ENCODE assay signal across 10 cellular contexts in the genomic region with DNA sequence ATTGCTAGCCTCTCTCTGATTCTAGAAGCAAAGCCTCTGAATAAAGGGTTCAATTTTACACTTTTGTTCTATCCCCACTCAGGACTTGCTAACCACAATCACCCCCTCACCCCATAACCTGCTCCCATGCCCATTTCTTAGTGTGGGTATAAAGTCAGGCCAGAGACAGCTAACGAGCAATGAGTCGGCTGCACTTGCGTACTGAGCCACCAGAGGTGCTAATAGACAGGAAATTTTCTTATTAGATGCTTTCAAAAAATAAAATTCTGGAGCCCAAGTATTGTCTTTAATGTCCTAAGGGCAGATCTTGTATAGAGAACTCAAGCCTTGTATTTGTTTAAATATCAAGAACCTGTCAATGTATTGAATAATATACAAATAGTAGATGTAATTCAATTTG.
DNase-seq lines count a peak whose midpoint lies in the region; ATAC-seq and TF ChIP-seq lines count a peak whose summit lies in the region.
"Had no signal": no experiment of that assay in that cellular context is flagged by ENCODE, and none has a peak within 500 bp of the region (broad histone marks: within the 10 kb centered on the region; RNA-seq: fewer than 3 reads in every experiment).

No MANE protein-coding gene starts in this region.

- no peaks in the 10 kb centered on the region for H3K36me3 Mint-ChIP-seq in HFFc6 (ENCODE audit: low read depth)
- no peaks in the 10 kb centered on the region for H3K36me3 Mint-ChIP-seq in nephron (ENCODE audit: low read depth)

- intact Hi-C loops in PC-9 (cut with micrococcal nuclease; ENCODE audit: unreplicated experiment), result no loop called here

- no peak for ATAC-seq in HG02852 (IDR thresholded peaks at IDR 0.05; ENCODE audit: unreplicated experiment)

- H3K36me3 ChIP-seq in PC-9 (ENCODE audit: low read depth), result no peaks in the 10 kb centered on the region

- no peak overlapping the region for H3K4me3 ChIP-seq in PC-9
- H3K4me3 ChIP-seq: SK-N-MC had no signal

- CTCF ChIA-PET in PC-9 (lab: Charles Lee), result no interaction called here

- H2AFZ ChIP-seq in PC-9, result no peak overlapping the region

- H3K27me3 ChIP-seq in PC-9 (ENCODE audit: insufficient read depth, low read depth), result no peaks in the 10 kb centered on the region

- no peak overlapping the region for H3K27ac Mint-ChIP-seq in HFFc6
- no peak overlapping the region for H3K27ac Mint-ChIP-seq in nephron

- no peak overlapping the region for H3K4me3 Mint-ChIP-seq in HFFc6
- no peak overlapping the region for H3K4me3 Mint-ChIP-seq in nephron

- no peaks in the 10 kb centered on the region for H3K27me3 Mint-ChIP-seq in HFFc6 (ENCODE audit: insufficient read depth)
- no peaks in the 10 kb centered on the region for H3K27me3 Mint-ChIP-seq in nephron (ENCODE audit: low read depth)

- no peaks in the 10 kb centered on the region for H4K20me1 ChIP-seq in PC-9 (ENCODE audit: insufficient read depth)

- H3K4me1 Mint-ChIP-seq in HFFc6 (ENCODE audit: low read depth) (no peaks in the 10 kb centered on the region), nephron (no peaks in the 10 kb centered on the region)

- DNase-seq in DMS 273 (lab: John Stamatoyannopoulos, UW; ENCODE audit: unreplicated experiment), result peak; percentile 2
- no peak for DNase-seq in DMS 273 treated with DMSO at 0.1 percent for 48 hours (lab: John Stamatoyannopoulos, UW)
- DNase-seq in HFFc6, result no peak
- DNase-seq in PC-9, result no peak
- DNase-seq in NCI-H2107 (lab: John Stamatoyannopoulos, UW), result no peak
- DNase-seq in NCI-H1930 (lab: John Stamatoyannopoulos, UW), result no peak
- DNase-seq: amygdala had no signal

- H3K9me3 Mint-ChIP-seq in HFFc6 (no peaks in the 10 kb centered on the region), nephron (no peaks in the 10 kb centered on the region)

- H3K79me2 ChIP-seq in PC-9 (ENCODE audit: low read depth), result no peaks in the 10 kb centered on the region

- H3K9me3 ChIP-seq in PC-9 (ENCODE audit: insufficient read depth, low read depth), result no peaks in the 10 kb centered on the region

- TF ChIP-seq CTCF in HFFc6 (IDR thresholded peaks at IDR 0.05) (peak; percentile 67), PC-9 (conservative IDR thresholded peaks at IDR 0.05) (peak; percentile 51), nephron (IDR thresholded peaks at IDR 0.05; ENCODE audit: unreplicated experiment in 3 of 3) (peak; percentile 32 to 41 (median 35))

- POLR2A ChIA-PET in PC-9 (lab: Charles Lee; ENCODE audit: unreplicated experiment), result no interaction called here

- H3K4me1 ChIP-seq in PC-9 (replicated peaks; ENCODE audit: insufficient read depth), result no peaks in the 10 kb centered on the region

- H3K9me2 ChIP-seq in PC-9 (ENCODE audit: insufficient read depth), result no peaks in the 10 kb centered on the region

- no peak overlapping the region for H3K4me2 ChIP-seq in PC-9

- H3F3A ChIP-seq in PC-9 (ENCODE audit: insufficient read depth, low read depth), result no peaks in the 10 kb centered on the region

- H3K27ac ChIP-seq in PC-9, result no peak overlapping the region
- H3K27ac ChIP-seq: SK-N-MC had no signal

- BruUV-seq in PC-9 (replicated peaks; lab: Mats Ljungman, UMichigan), result no TSS peak
